In the genomic region with DNA sequence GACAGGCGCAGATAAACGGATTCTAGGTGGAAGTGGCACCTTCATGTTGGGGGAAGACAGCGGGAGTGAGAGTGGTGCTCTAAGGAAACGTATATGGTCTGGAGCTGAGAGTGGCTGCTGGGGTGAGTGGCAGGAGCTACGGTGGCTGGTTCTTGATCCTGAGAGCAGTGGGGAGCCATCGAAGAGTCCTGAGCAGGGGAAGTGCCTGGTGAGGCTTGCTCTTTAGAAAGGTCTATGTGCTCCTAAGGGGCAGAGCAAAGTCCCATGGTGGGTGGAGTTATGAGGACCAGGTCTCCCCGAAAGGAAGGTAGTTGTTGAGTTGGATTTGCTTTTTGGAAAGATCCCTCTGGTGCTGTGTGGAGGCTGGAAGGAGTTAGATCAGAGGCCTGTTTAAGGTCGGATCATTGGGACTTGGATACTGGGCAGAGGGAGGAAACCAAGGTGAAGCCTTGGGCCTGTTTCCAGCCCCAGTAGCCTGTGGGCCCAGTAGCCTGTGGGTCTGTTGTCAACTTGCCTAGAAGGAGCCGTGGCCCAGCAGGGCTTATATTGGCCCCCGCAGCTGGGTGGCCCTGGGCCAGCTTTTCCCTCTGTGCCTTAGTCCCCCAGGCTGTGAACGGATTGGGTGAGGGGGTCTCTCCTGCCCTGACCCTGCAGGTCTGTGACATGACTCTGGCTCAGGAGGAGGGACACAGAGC, we compare ENCODE assay signal across 11 cellular contexts. TPM values are rescaled to one million over a fixed set of nuclear protein-coding genes. Genes with fewer than 3 reads are reported as not detected.
DNase-seq lines count a peak whose midpoint lies in the region; ATAC-seq lines count a peak whose summit lies in the region.
"Had no signal": no experiment of that assay in that cellular context is flagged by ENCODE, and none has a peak within 500 bp of the region (broad histone marks: within the 10 kb centered on the region; RNA-seq: fewer than 3 reads in every experiment).

No MANE protein-coding gene starts in this region.

- no peak overlapping the region for H2AFZ ChIP-seq in Karpas-422 (ENCODE audit: low read length)

- no peaks in the 10 kb centered on the region for H3K27me3 ChIP-seq in Karpas-422 (ENCODE audit: low read length)
- no peaks in the 10 kb centered on the region for H3K27me3 ChIP-seq in duodenal mucosa (ENCODE audit: control insufficient read depth in 1 of 2, insufficient read depth in 2 of 2, low read length in 2 of 2)
- no peaks in the 10 kb centered on the region for H3K27me3 ChIP-seq in mucosa of stomach (ENCODE audit: control insufficient read depth, insufficient read depth, low read length)
- H3K27me3 ChIP-seq in effector memory CD4-positive, alpha-beta T cell (replicated peaks; ENCODE audit: control insufficient read depth, insufficient read depth, low read length, poor library complexity, severe bottlenecking): no peaks in the 10 kb centered on the region

- no peak for ATAC-seq in HG02610 (IDR thresholded peaks at IDR 0.05; ENCODE audit: unreplicated experiment)

- H3K9ac ChIP-seq in Karpas-422 (ENCODE audit: low read length) (no peak overlapping the region), duodenal mucosa (ENCODE audit: low read depth in 1 of 2, low read length in 2 of 2) (no peak overlapping the region), mucosa of stomach (ENCODE audit: low read length) (peak overlapping the region; percentile 51)

- H3K36me3 ChIP-seq in Karpas-422 (ENCODE audit: insufficient read depth, low read length) (no peaks in the 10 kb centered on the region), duodenal mucosa (ENCODE audit: control insufficient read depth in 1 of 2, insufficient read depth in 2 of 2, low read length in 2 of 2) (peaks cover 4 to 32% of the 10 kb centered on the region in 2 donors), mucosa of stomach (ENCODE audit: control insufficient read depth, insufficient read depth, low read length) (peaks cover 8% of the 10 kb centered on the region)
- no peaks in the 10 kb centered on the region for H3K36me3 ChIP-seq in effector memory CD4-positive, alpha-beta T cell (ENCODE audit: control insufficient read depth, insufficient read depth, low read length)

- DNase-seq in Karpas-422 (peak; percentile 15), substantia nigra (lab: John Stamatoyannopoulos, UW) (no peak), OCI-M2 (lab: John Stamatoyannopoulos, UW; ENCODE audit: unreplicated experiment) (no peak)
- DNase-seq in effector memory CD4-positive, alpha-beta T cell: no peak
- DNase-seq in stimulated activated CD4-positive, alpha-beta T cell treated with anti-CD3 and anti-CD28 coated beads, Interleukin-15, amount 100 ng/mL, for 24 hours: no peak
- DNase-seq: T-helper 2 cell had no signal

- no peaks in the 10 kb centered on the region for H3K9me3 ChIP-seq in Karpas-422 (ENCODE audit: low read length)
- no peaks in the 10 kb centered on the region for H3K9me3 ChIP-seq in duodenal mucosa (ENCODE audit: control insufficient read depth in 1 of 2, low read length in 2 of 2)
- no peaks in the 10 kb centered on the region for H3K9me3 ChIP-seq in mucosa of stomach (ENCODE audit: control insufficient read depth, low read length)
- no peaks in the 10 kb centered on the region for H3K9me3 ChIP-seq in effector memory CD4-positive, alpha-beta T cell (ENCODE audit: control insufficient read depth, low read length)

- H3K27ac ChIP-seq in Karpas-422 (ENCODE audit: low read length): no peak overlapping the region
- peak overlapping the region; percentile 46 for H3K27ac ChIP-seq in duodenal mucosa (ENCODE audit: low read depth, low read length)
- peak overlapping the region; percentile 46 for H3K27ac ChIP-seq in substantia nigra (ENCODE audit: low read depth, low read length, poor library complexity, severe bottlenecking)
- H3K27ac ChIP-seq in effector memory CD4-positive, alpha-beta T cell (ENCODE audit: insufficient read depth, low read length, poor library complexity, severe bottlenecking): no peak overlapping the region

- H3K9me2 ChIP-seq in Karpas-422 (replicated peaks; ENCODE audit: insufficient read depth, low read length): no peaks in the 10 kb centered on the region

- no peak overlapping the region for H3K4me2 ChIP-seq in Karpas-422 (ENCODE audit: low read depth, low read length, poor library complexity, severe bottlenecking)

- H4K20me1 ChIP-seq in Karpas-422 (ENCODE audit: insufficient read depth, low read depth, low read length): no peaks in the 10 kb centered on the region

- no peaks in the 10 kb centered on the region for H3K79me2 ChIP-seq in Karpas-422 (ENCODE audit: low read length)

- H3K4me3 ChIP-seq in Karpas-422 (ENCODE audit: low read length): no peak overlapping the region
- no peak overlapping the region for H3K4me3 ChIP-seq in duodenal mucosa (ENCODE audit: low read depth in 1 of 2, low read length in 2 of 2)
- no peak overlapping the region for H3K4me3 ChIP-seq in mucosa of stomach (ENCODE audit: low read length)
- H3K4me3 ChIP-seq in effector memory CD4-positive, alpha-beta T cell (ENCODE audit: insufficient read depth, low read depth, low read length, poor library complexity, severe bottlenecking): no peak overlapping the region

- H3K4me1 ChIP-seq in Karpas-422 (ENCODE audit: low read length) (no peaks in the 10 kb centered on the region), duodenal mucosa (ENCODE audit: control insufficient read depth in 1 of 2, insufficient read depth in 2 of 2, low read length in 2 of 2) (peaks cover 18 to 26% of the 10 kb centered on the region in 2 donors), mucosa of stomach (ENCODE audit: control insufficient read depth, insufficient read depth, low read length) (peaks cover 38% of the 10 kb centered on the region)
- H3K4me1 ChIP-seq in effector memory CD4-positive, alpha-beta T cell (ENCODE audit: control insufficient read depth, insufficient read depth, low read length, poor library complexity, severe bottlenecking): no peaks in the 10 kb centered on the region

RNA-seq across cellular contexts. Expression of gene ACOT11, which starts 33.0 kb away (rescaled TPM):
- not detected in 2 replicates for total RNA-seq in Karpas-422 (2014; rRNA removed; shearing (Covaris generic); ENCODE audit: low replicate concordance)

RNA-seq across cellular contexts. Expression of gene FAM151A, which starts 42.3 kb away (rescaled TPM):
- total RNA-seq in Karpas-422 (2014; rRNA removed; shearing (Covaris generic); ENCODE audit: low replicate concordance): not detected in 2 replicates
- total RNA-seq: esophagus mucosa; natural killer cell treated with Interleukin-12 subunit alpha and Interleukin-12 subunit beta and Interleukin-15 and Interleukin-18, amount 100 ng/mL, for 72 hours had no signal

Comparison
In these comparisons a context has a peak if more than half of its experiments do, and no peak if none do; other contexts are left out.
1. H3K27ac ChIP-seq: peak in duodenal mucosa (single experiment) and substantia nigra (single experiment); none in Karpas-422 (single experiment) and effector memory CD4-positive, alpha-beta T cell (single experiment).